21 cellular contexts compared by ENCODE assay signal in the genomic region with DNA sequence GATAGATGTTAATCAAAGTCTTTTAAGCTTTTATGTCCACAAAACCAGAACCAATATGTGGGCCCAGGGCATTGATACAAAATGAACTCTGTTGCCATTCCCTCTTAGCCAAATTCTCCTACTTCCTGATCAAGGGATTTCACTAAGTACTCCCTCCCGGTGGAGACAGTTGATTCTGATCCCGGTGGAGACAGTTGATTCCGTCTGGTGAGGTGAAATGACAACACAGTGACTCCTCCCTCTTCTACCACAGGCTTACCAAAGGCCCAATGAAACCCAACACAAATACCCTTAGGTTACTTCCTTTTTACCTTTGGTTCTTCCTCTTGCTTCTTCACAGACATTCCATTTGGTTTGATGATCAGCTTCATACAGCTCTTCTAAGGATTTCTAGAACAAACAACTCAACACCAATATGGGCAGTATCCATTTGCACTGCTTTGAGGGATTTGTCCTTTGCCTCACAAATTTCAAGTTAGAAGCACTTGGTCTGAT.
"Had no signal": no experiment of that assay in that cellular context is flagged by ENCODE, and none has a peak within 500 bp of the region (broad histone marks: within the 10 kb centered on the region; RNA-seq: fewer than 3 reads in every experiment).

No MANE protein-coding gene starts in this region.

- H3K9me3 ChIP-seq: breast epithelium, heart left ventricle, sigmoid colon, thyroid gland had no signal

- H3K36me3 ChIP-seq: breast epithelium, heart left ventricle, sigmoid colon, thyroid gland had no signal

- H3K4me3 ChIP-seq: breast epithelium, heart left ventricle, sigmoid colon, thyroid gland had no signal

- DNase-seq: activated CD4-positive, alpha-beta T cell treated with anti-CD3 and anti-CD28 coated beads for 48 hours; activated CD8-positive, alpha-beta memory T cell treated with anti-CD3 and anti-CD28 coated beads, Interleukin-2, amount 50 U/mL, for 4 hours; activated CD8-positive, alpha-beta T cell treated with anti-CD3 and anti-CD28 coated beads, Interleukin-2, amount 10 ng/mL, durations not matched to agents 7 days and 5 days; activated gamma-delta T cell treated with Interleukin-2 at 50 U/mL for 16 hours; activated T-cell treated with anti-CD3 and anti-CD28 coated beads, Interleukin-2, amount 50 U/mL, for 48 hours; effector memory CD8-positive, alpha-beta T cell; foreskin melanocyte; heart left ventricle; kidney glomerular epithelial cell; left ventricle myocardium superior; sigmoid colon; stimulated activated CD4-positive, alpha-beta T cell treated with anti-CD3 and anti-CD28 coated beads, Interleukin-1b, Interleukin-23, amount 100 ng/mL, for 48 hours; thyroid gland had no signal

- FAIRE-seq: urothelium cell line had no signal

- H3K27ac Mint-ChIP-seq: activated CD8-positive, alpha-beta T cell treated with anti-CD3 and anti-CD28 coated beads, Interleukin-2, amount 10 ng/mL, durations not matched to agents 7 days and 5 days; activated naive CD8-positive, alpha-beta T cell; dendritic cell treated with granulocyte-macrophage colony-stimulating factor and Interleukin-4, amounts not matched to agents 40 ng/mL and 50 ng/mL, for 4 days; effector memory CD8-positive, alpha-beta T cell had no signal

- H3K27me3 ChIP-seq: breast epithelium, heart left ventricle, sigmoid colon, thyroid gland had no signal

- H3K9me3 Mint-ChIP-seq: dendritic cell treated with granulocyte-macrophage colony-stimulating factor and Interleukin-4, amounts not matched to agents 40 ng/mL and 50 ng/mL, for 4 days; effector memory CD8-positive, alpha-beta T cell; neural crest cell had no signal

- H3K4me1 ChIP-seq: breast epithelium, thyroid gland had no signal

- ATAC-seq: activated CD8-positive, alpha-beta T cell treated with anti-CD3 and anti-CD28 coated beads, Interleukin-2, amount 10 ng/mL, durations not matched to agents 7 days and 5 days; effector memory CD8-positive, alpha-beta T cell; heart left ventricle; left ventricle myocardium superior; SK-N-SH treated with all-trans-retinoic acid at 6 μM for 48 hours had no signal

- H3K4me3 Mint-ChIP-seq: activated CD8-positive, alpha-beta T cell treated with anti-CD3 and anti-CD28 coated beads, Interleukin-2, amount 10 ng/mL, durations not matched to agents 7 days and 5 days; activated naive CD8-positive, alpha-beta T cell; dendritic cell treated with granulocyte-macrophage colony-stimulating factor and Interleukin-4, amounts not matched to agents 40 ng/mL and 50 ng/mL, for 4 days; effector memory CD8-positive, alpha-beta T cell; neural crest cell had no signal

- H3K27me3 Mint-ChIP-seq: dendritic cell treated with granulocyte-macrophage colony-stimulating factor and Interleukin-4, amounts not matched to agents 40 ng/mL and 50 ng/mL, for 4 days; effector memory CD8-positive, alpha-beta T cell had no signal

- H3K27ac ChIP-seq: breast epithelium, epithelial cell of prostate, heart left ventricle, sigmoid colon, thyroid gland, VCaP had no signal
